In the genomic region with DNA sequence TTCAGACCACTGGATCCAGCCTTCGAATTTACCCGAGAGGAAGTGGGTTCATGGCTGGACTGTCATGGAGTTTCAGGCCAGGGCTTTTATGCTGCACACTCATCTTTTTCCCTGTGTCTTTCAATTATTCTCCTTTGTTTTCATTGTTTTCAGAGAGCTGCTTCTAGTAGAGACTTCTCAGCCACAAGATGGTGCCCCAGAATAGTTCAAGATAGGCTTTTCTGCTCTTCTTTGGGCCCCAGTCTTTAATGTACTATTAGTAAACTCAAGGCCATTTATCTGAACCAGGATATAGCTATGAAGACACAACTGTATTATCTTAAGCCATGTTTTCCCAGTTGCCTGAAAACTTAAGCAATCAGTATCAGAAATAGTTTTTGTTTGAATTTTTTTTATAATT, we compare ENCODE assay signal across 13 cellular contexts. TPM values are rescaled to one million over a fixed set of nuclear protein-coding genes. Genes with fewer than 3 reads are reported as not detected.
DNase-seq lines count a peak whose midpoint lies in the region; ATAC-seq and TF ChIP-seq lines count a peak whose summit lies in the region.
"Had no signal": no experiment of that assay in that cellular context is flagged by ENCODE, and none has a peak within 500 bp of the region (broad histone marks: within the 10 kb centered on the region; RNA-seq: fewer than 3 reads in every experiment).

No MANE protein-coding gene starts in this region.

- no peak overlapping the region for H3K27ac ChIP-seq in heart left ventricle
- H3K27ac ChIP-seq in right atrium auricular region: no peak overlapping the region
- H3K27ac ChIP-seq in thoracic aorta: no peak overlapping the region
- H3K27ac ChIP-seq in trophoblast cell (ENCODE audit: low read depth, low read length): no peak overlapping the region
- H3K27ac ChIP-seq: cardiac muscle cell had no signal

- H3K14ac ChIP-seq in trophoblast cell (ENCODE audit: low read length): no peak overlapping the region

- no peak overlapping the region for H2BK120ac ChIP-seq in trophoblast cell (ENCODE audit: insufficient read depth, low read length, poor library complexity)

- H3K4me2 ChIP-seq in trophoblast cell (ENCODE audit: low read length): no peak overlapping the region

- H3K4me1 ChIP-seq in heart left ventricle: peaks cover 0 to 16% (median 7%) of the 10 kb centered on the region in 12 donors
- H3K4me1 ChIP-seq in right atrium auricular region: peaks cover 0 to 3% of the 10 kb centered on the region in 2 donors
- H3K4me1 ChIP-seq in thoracic aorta (ENCODE audit: control insufficient read depth in 1 of 2, low read depth in 2 of 2): peaks cover 0 to 8% of the 10 kb centered on the region in 2 donors
- no peaks in the 10 kb centered on the region for H3K4me1 ChIP-seq in trophoblast cell (ENCODE audit: control insufficient read depth in 1 of 2, insufficient read depth in 2 of 2, low read length in 2 of 2)

- no peak overlapping the region for H4K12ac ChIP-seq in trophoblast cell (ENCODE audit: low read depth, low read length)

- no peak overlapping the region for H2AK5ac ChIP-seq in trophoblast cell (ENCODE audit: low read length)

- H3K36me3 ChIP-seq in heart left ventricle (peaks cover 0 to 4% (median 0%) of the 10 kb centered on the region in 9 donors), right atrium auricular region (no peaks in the 10 kb centered on the region), thoracic aorta (no peaks in the 10 kb centered on the region), trophoblast cell (ENCODE audit: control insufficient read depth in 1 of 2, insufficient read depth in 2 of 2, low read length in 2 of 2) (no peaks in the 10 kb centered on the region)
- H3K36me3 ChIP-seq: cardiac muscle cell had no signal

- intact Hi-C loops in heart left ventricle (cut with DNase I): no loop called here

- no peak overlapping the region for H4K91ac ChIP-seq in trophoblast cell (ENCODE audit: low read depth, low read length)

- no peak overlapping the region for H2AFZ ChIP-seq in trophoblast cell (ENCODE audit: insufficient read depth, low read length, poor library complexity)

- TF ChIP-seq POLR2A in heart left ventricle (IDR thresholded peaks at IDR 0.05): no peak

- no peak overlapping the region for H3K23ac ChIP-seq in trophoblast cell (ENCODE audit: low read length)

- H3K79me2 ChIP-seq in trophoblast cell (ENCODE audit: control insufficient read depth, insufficient read depth, low read length, poor library complexity): no peaks in the 10 kb centered on the region

- no peak overlapping the region for H2BK5ac ChIP-seq in trophoblast cell (ENCODE audit: low read depth, low read length, poor library complexity)

- DNase-seq in heart left ventricle (no peak), right atrium auricular region (ENCODE audit: low spot score) (no peak), astrocyte of the hippocampus (ENCODE audit: low read depth, low spot score) (peak; percentile 7), inferior parietal cortex (ENCODE audit: extremely low spot score) (peak; percentile 12), thoracic aorta (ENCODE audit: low spot score) (no peak), trophoblast cell (no peak)
- DNase-seq: activated CD8-positive, alpha-beta memory T cell treated with anti-CD3 and anti-CD28 coated beads, Interleukin-2, amount 50 U/mL, for 48 hours; NCI-H1417 treated with DMSO at 0.1 percent for 48 hours; stimulated activated CD4-positive, alpha-beta T cell treated with anti-CD3 and anti-CD28 coated beads, Interleukin-4, amount 100 ng/mL, for 1 hour; T1000 had no signal

- H3K4ac ChIP-seq in trophoblast cell (ENCODE audit: low read depth, low read length): no peak overlapping the region

- H3K9ac ChIP-seq in trophoblast cell (ENCODE audit: low read length): no peak overlapping the region

- H3K9me3 ChIP-seq in heart left ventricle: peaks cover 0 to 2% (median 0%) of the 10 kb centered on the region in 12 donors
- H3K9me3 ChIP-seq in right atrium auricular region: no peaks in the 10 kb centered on the region
- no peaks in the 10 kb centered on the region for H3K9me3 ChIP-seq in thoracic aorta
- no peaks in the 10 kb centered on the region for H3K9me3 ChIP-seq in trophoblast cell (ENCODE audit: insufficient read depth, low read depth, low read length)

- H3K18ac ChIP-seq in trophoblast cell (ENCODE audit: low read length): no peak overlapping the region

- ATAC-seq in heart left ventricle: peak in 1 of 4 donors; percentile 54
- ATAC-seq in thoracic aorta (ENCODE audit: insufficient number of reproducible peaks, low FRiP score, low read depth): no peak
- ATAC-seq in HG03196 (IDR thresholded peaks at IDR 0.05; ENCODE audit: unreplicated experiment): no peak
- ATAC-seq in HG03045 (IDR thresholded peaks at IDR 0.05; ENCODE audit: unreplicated experiment): no peak

- no peaks in the 10 kb centered on the region for H3K79me1 ChIP-seq in trophoblast cell (ENCODE audit: low read length)

- WGBS in heart left ventricle, 4 donors: 92 to 94% (median 93%) methylated on average over 2 of the region's 2 CpGs
- WGBS in trophoblast cell (ENCODE audit: extremely low coverage, insufficient coverage, insufficient read length): no CpG with 5 or more reads among the region's 2 CpGs

- peak in 9 of 12 donors; percentile 11 to 54 (median 36) for TF ChIP-seq CTCF in heart left ventricle (IDR thresholded peaks at IDR 0.05)
- peak in 1 of 2 donors; percentile 39 for TF ChIP-seq CTCF in right atrium auricular region (IDR thresholded peaks at IDR 0.05)
- TF ChIP-seq CTCF in thoracic aorta (IDR thresholded peaks at IDR 0.05): peak; percentile 10

- H3K27me3 ChIP-seq in heart left ventricle: no peaks in the 10 kb centered on the region
- H3K27me3 ChIP-seq in right atrium auricular region: no peaks in the 10 kb centered on the region
- no peaks in the 10 kb centered on the region for H3K27me3 ChIP-seq in thoracic aorta (replicated peaks; ENCODE audit: insufficient read depth)
- no peaks in the 10 kb centered on the region for H3K27me3 ChIP-seq in trophoblast cell (ENCODE audit: insufficient read depth, low read length)
- H3K27me3 ChIP-seq: cardiac muscle cell had no signal

- H3K4me3 ChIP-seq in heart left ventricle (no peak overlapping the region), right atrium auricular region (no peak overlapping the region), thoracic aorta (no peak overlapping the region), trophoblast cell (ENCODE audit: low read depth, low read length) (no peak overlapping the region)
- H3K4me3 ChIP-seq: cardiac muscle cell had no signal

- no peak overlapping the region for H2BK12ac ChIP-seq in trophoblast cell (ENCODE audit: low read length)

- H4K8ac ChIP-seq in trophoblast cell (ENCODE audit: low read depth, low read length): no peak overlapping the region

RNA-seq across cellular contexts. Expression of a gene that starts 30.4 kb away (rescaled TPM):
- total RNA-seq in heart left ventricle (100 to 1,000 TPM; 146 to 230 (median 176) TPM), right atrium auricular region (100 to 1,000 TPM; 143 to 191 TPM), thoracic aorta (100 to 1,000 TPM in 1 of 2 donors, 10 to 100 TPM in 1; 56.5 to 119 TPM)
- 100 to 1,000 TPM; 123 to 293 TPM for polyA plus RNA-seq in heart left ventricle
- polyA plus RNA-seq in trophoblast cell (2013): 454 and 493 TPM in 2 replicates

Comparison
In these comparisons a context has a peak if more than half of its experiments do, and no peak if none do; other contexts are left out.
1. DNase-seq: peak in astrocyte of the hippocampus (single experiment) and inferior parietal cortex (single experiment); none in heart left ventricle (0 of 5), right atrium auricular region (single experiment), thoracic aorta (single experiment) and trophoblast cell (0 of 2).